ENCODE assay signal across 23 cellular contexts in genomic region chr5:127338501-127338900, GRCh38. TPM values are rescaled to one million over a fixed set of nuclear protein-coding genes. Genes with fewer than 3 reads are reported as not detected.
DNase-seq lines count a peak whose midpoint lies in the region; ATAC-seq and TF ChIP-seq lines count a peak whose summit lies in the region.
"Had no signal": no experiment of that assay in that cellular context is flagged by ENCODE, and none has a peak within 500 bp of the region (broad histone marks: within the 10 kb centered on the region; RNA-seq: fewer than 3 reads in every experiment).

No MANE protein-coding gene starts in this region.

- H3K9me3 ChIP-seq in HUES64 (ENCODE audit: insufficient read depth, low read depth, low read length) = no peaks in the 10 kb centered on the region
- H3K9me3 ChIP-seq in iPS-20b (ENCODE audit: insufficient read depth, low read depth, low read length) = no peaks in the 10 kb centered on the region
- no peaks in the 10 kb centered on the region for H3K9me3 ChIP-seq in breast epithelium
- H3K9me3 ChIP-seq: MG63 had no signal

- WGBS in HUES64 = 42% methylated on average over 1 of the region's 1 CpG

- H3K9ac ChIP-seq in HUES64 (ENCODE audit: low read depth, low read length) (no peak overlapping the region; the same call in 1 of the 2 replicates), iPS-20b (ENCODE audit: low read depth, low read length) (peak overlapping the region; percentile 25; the same call in 1 of the 2 replicates)

- H3K36me3 Mint-ChIP-seq in glutamatergic neuron (ENCODE audit: unreplicated experiment) = no peaks in the 10 kb centered on the region
- H3K36me3 Mint-ChIP-seq: CD4-positive, alpha-beta memory T cell had no signal

- H3K9me3 Mint-ChIP-seq in glutamatergic neuron (ENCODE audit: unreplicated experiment) = no peaks in the 10 kb centered on the region
- H3K9me3 Mint-ChIP-seq: CD4-positive, alpha-beta memory T cell had no signal

- no peak overlapping the region for H3K27ac Mint-ChIP-seq in glutamatergic neuron (ENCODE audit: unreplicated experiment)
- H3K27ac Mint-ChIP-seq: CD4-positive, alpha-beta memory T cell had no signal

- H3K27me3 ChIP-seq in HUES64 (ENCODE audit: insufficient read depth, low read length) (no peaks in the 10 kb centered on the region), iPS-20b (ENCODE audit: insufficient read depth, low read length) (no peaks in the 10 kb centered on the region), breast epithelium (no peaks in the 10 kb centered on the region)

- no peak overlapping the region for H3K4me3 ChIP-seq in HUES64 (ENCODE audit: low read length)
- H3K4me3 ChIP-seq in iPS-20b (ENCODE audit: low read length) = peak overlapping the region; percentile 24; the same call in 1 of the 2 replicates
- no peak overlapping the region for H3K4me3 ChIP-seq in breast epithelium
- H3K4me3 ChIP-seq: K562, MG63 had no signal

- no peak for ATAC-seq in HG03139 (IDR thresholded peaks at IDR 0.05; ENCODE audit: unreplicated experiment)
- ATAC-seq in GM18511 (IDR thresholded peaks at IDR 0.05; ENCODE audit: unreplicated experiment) = no peak
- ATAC-seq: K562, Panc1 had no signal

- H3K27me3 Mint-ChIP-seq in glutamatergic neuron (ENCODE audit: unreplicated experiment) = no peaks in the 10 kb centered on the region

- TF ChIP-seq CTCF in glutamatergic neuron (IDR thresholded peaks at IDR 0.05; ENCODE audit: partially characterized antibody, unreplicated experiment) (no peak), breast epithelium (IDR thresholded peaks at IDR 0.05) (no peak)

- H3K27ac ChIP-seq in HUES64 (ENCODE audit: low read depth, low read length) (peak overlapping the region; percentile 26; the same call in 1 of the 2 replicates), caudate nucleus (ENCODE audit: low read depth, low read length) (peak overlapping the region; percentile 56), iPS-20b (ENCODE audit: low read length) (peak overlapping the region; percentile 42), breast epithelium (no peak overlapping the region)
- H3K27ac ChIP-seq: HL-60, RWPE1 had no signal

- TF ChIP-seq POLR2A in breast epithelium (IDR thresholded peaks at IDR 0.05) = no peak

- H3K4me1 ChIP-seq in HUES64 (ENCODE audit: insufficient read depth, low read length) = peaks cover 47% of the 10 kb centered on the region
- peaks cover 38% of the 10 kb centered on the region for H3K4me1 ChIP-seq in iPS-20b (ENCODE audit: insufficient read depth, low read length)
- H3K4me1 ChIP-seq in breast epithelium = no peaks in the 10 kb centered on the region

- peaks cover 3% of the 10 kb centered on the region for H3K4me1 Mint-ChIP-seq in glutamatergic neuron (ENCODE audit: low read depth, unreplicated experiment)
- H3K4me1 Mint-ChIP-seq: CD4-positive, alpha-beta memory T cell had no signal

- intact Hi-C loops in breast epithelium (cut with DNase I; ENCODE audit: low total_unique reads) = no loop called here

- DNase-seq in caudate nucleus (lab: John Stamatoyannopoulos, UW) = no peak
- DNase-seq in superior temporal gyrus (ENCODE audit: extremely low spot score) = peak; percentile 58
- DNase-seq in glutamatergic neuron = no peak
- no peak for DNase-seq in breast epithelium (ENCODE audit: low spot score in 2 of 2)
- DNase-seq: C1 segment of cervical spinal cord; CD4-positive, alpha-beta memory T cell; COR-L47; DMS153; DND-41; HCEC 1CT; MG63; NCI-H2029 treated with DMSO at 0.1 percent for 48 hours; NCI-H2227 treated with DMSO at 0.1 percent for 48 hours; NCI-H526 treated with DMSO at 0.1 percent for 48 hours; SHP77 had no signal

- H3K36me3 ChIP-seq in HUES64 (ENCODE audit: insufficient read depth, low read length) (peaks cover 11% of the 10 kb centered on the region; the same call in 1 of the 2 replicates), iPS-20b (ENCODE audit: insufficient read depth, low read depth, low read length) (peaks cover 24% of the 10 kb centered on the region; the same call in 1 of the 2 replicates), breast epithelium (no peaks in the 10 kb centered on the region)
- H3K36me3 ChIP-seq: MG63 had no signal

- H3K4me3 Mint-ChIP-seq in glutamatergic neuron (ENCODE audit: unreplicated experiment) = no peak overlapping the region
- H3K4me3 Mint-ChIP-seq: CD4-positive, alpha-beta memory T cell had no signal

RNA-seq across cellular contexts. Expression of gene MEGF10, which starts 47.9 kb away (rescaled TPM):
- 11.3 TPM for polyA plus RNA-seq in HUES64 (2013, experiment 1 of 2)
- 9.2 TPM for polyA plus RNA-seq in HUES64 (2013, experiment 2 of 2)
- 0.69 TPM for total RNA-seq in glutamatergic neuron (ENCODE audit: unreplicated experiment)
- 10 to 100 TPM in 1 of 3 donors, 1 to 10 TPM in 1, under 1 TPM in 1; 0.48 to 14.4 (median 2.3) TPM for total RNA-seq in breast epithelium
- total RNA-seq: CD4-positive, alpha-beta memory T cell had no signal
- polyA plus RNA-seq: CD4-positive, alpha-beta memory T cell; K562 had no signal

Comparison
In these comparisons a context has a peak if more than half of its experiments do, and no peak if none do; other contexts are left out.
1. H3K27ac ChIP-seq: peak in HUES64 (single experiment), caudate nucleus (single experiment) and iPS-20b (single experiment); none in breast epithelium (0 of 2).